ENCODE assay signal across 23 cellular contexts in the genomic region with DNA sequence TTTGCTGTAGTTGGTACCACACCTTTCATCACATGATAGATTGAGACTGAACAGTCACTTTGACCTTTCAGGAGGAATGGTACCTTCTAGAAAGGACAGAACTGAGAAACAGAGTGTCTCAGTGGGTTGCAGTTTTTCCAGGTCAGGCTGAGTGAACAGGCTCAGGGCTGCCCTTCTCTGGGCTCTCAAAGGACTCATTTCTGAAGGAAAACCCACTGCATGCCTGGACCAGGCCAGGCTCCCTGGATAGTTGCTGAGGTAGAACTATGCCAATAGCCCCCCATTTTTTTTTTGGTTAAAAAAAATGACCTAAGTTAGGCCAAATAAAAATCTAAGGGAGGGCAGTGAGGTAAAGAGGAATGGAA.
A peak's percentile ranks its signal among the peaks of the same experiment; 100 is the strongest.
DNase-seq lines count a peak whose midpoint lies in the region; ATAC-seq and TF ChIP-seq lines count a peak whose summit lies in the region.
"Had no signal": no experiment of that assay in that cellular context is flagged by ENCODE, and none has a peak within 500 bp of the region (broad histone marks: within the 10 kb centered on the region; RNA-seq: fewer than 3 reads in every experiment).

No MANE protein-coding gene starts in this region.

- H3K9me3 ChIP-seq in colonic mucosa: no peaks in the 10 kb centered on the region
- H3K9me3 ChIP-seq: body of pancreas, lower lobe of right lung, upper lobe of left lung had no signal

- peaks cover 4% of the 10 kb centered on the region for H3K4me1 ChIP-seq in colonic mucosa
- H3K4me1 ChIP-seq: body of pancreas, lower lobe of right lung, upper lobe of left lung had no signal

- ATAC-seq in HG03175 (IDR thresholded peaks at IDR 0.05; ENCODE audit: unreplicated experiment): peak; percentile 8
- ATAC-seq: activated CD4-positive, CD25-positive, alpha-beta regulatory T cell treated with anti-CD3 and anti-CD28 coated beads, Interleukin-2, amount 50 U/mL, for 24 hours; activated CD8-positive, alpha-beta T cell treated with anti-CD3 and anti-CD28 coated beads, Interleukin-2, amount 10 ng/mL, durations not matched to agents 7 days and 5 days had no signal

- H3K9ac ChIP-seq in colonic mucosa (ENCODE audit: low read depth in 2 of 2, low read length in 2 of 2): no peak overlapping the region

- TF ChIP-seq CTCF in colonic mucosa (IDR thresholded peaks at IDR 0.05) (peak; percentile 10), GM10248 (IDR thresholded peaks at IDR 0.05; ENCODE audit: control extremely low read depth, extremely low read depth, low read depth, missing control alignments) (no peak)

- H3K27me3 ChIP-seq in colonic mucosa: no peaks in the 10 kb centered on the region
- H3K27me3 ChIP-seq: body of pancreas, upper lobe of left lung had no signal

- H3K36me3 Mint-ChIP-seq in activated CD4-positive, alpha-beta T cell treated with anti-CD3 and anti-CD28 coated beads, Interleukin-2, amount 10 ng/mL, durations not matched to agents 24 days and 14 days (ENCODE audit: low read depth): peaks cover 10% of the 10 kb centered on the region
- peaks cover 13% of the 10 kb centered on the region for H3K36me3 Mint-ChIP-seq in activated CD4-positive, alpha-beta T cell treated with anti-CD3 and anti-CD28 coated beads, Interleukin-2, amount 10 ng/mL, durations not matched to agents 7 days and 5 days (ENCODE audit: low read depth)

- peaks cover 4% of the 10 kb centered on the region for H3K9me3 Mint-ChIP-seq in activated CD4-positive, alpha-beta T cell treated with anti-CD3 and anti-CD28 coated beads, Interleukin-2, amount 10 ng/mL, durations not matched to agents 24 days and 14 days
- H3K9me3 Mint-ChIP-seq in activated CD4-positive, alpha-beta T cell treated with anti-CD3 and anti-CD28 coated beads, Interleukin-2, amount 10 ng/mL, durations not matched to agents 7 days and 5 days: peaks cover 3% of the 10 kb centered on the region
- H3K9me3 Mint-ChIP-seq: endodermal cell had no signal

- no peak overlapping the region for H3K4me3 ChIP-seq in colonic mucosa
- H3K4me3 ChIP-seq in skin epidermis: no peak overlapping the region
- H3K4me3 ChIP-seq: body of pancreas, lower lobe of right lung, upper lobe of left lung had no signal

- H3K36me3 ChIP-seq in colonic mucosa: no peaks in the 10 kb centered on the region
- H3K36me3 ChIP-seq: lower lobe of right lung, upper lobe of left lung had no signal

- POLR2A ChIA-PET in activated CD4-positive, alpha-beta T cell treated with anti-CD3 and anti-CD28 coated beads, Interleukin-2, amount 10 ng/mL, durations not matched to agents 7 days and 5 days (lab: Charles Lee): no interaction called here
- POLR2A ChIA-PET in GM10248 (lab: Yijun Ruan, JAX): no interaction called here

- H3K4me3 Mint-ChIP-seq in activated CD4-positive, alpha-beta T cell treated with anti-CD3 and anti-CD28 coated beads, Interleukin-2, amount 10 ng/mL, durations not matched to agents 24 days and 14 days: no peak overlapping the region
- H3K4me3 Mint-ChIP-seq in activated CD4-positive, alpha-beta T cell treated with anti-CD3 and anti-CD28 coated beads, Interleukin-2, amount 10 ng/mL, durations not matched to agents 7 days and 5 days: no peak overlapping the region
- H3K4me3 Mint-ChIP-seq: activated CD8-positive, alpha-beta T cell treated with anti-CD3 and anti-CD28 coated beads, Interleukin-2, amount 10 ng/mL, durations not matched to agents 7 days and 5 days; endodermal cell; neural crest cell had no signal

- CTCF ChIA-PET in activated CD4-positive, alpha-beta T cell treated with anti-CD3 and anti-CD28 coated beads, Interleukin-2, amount 10 ng/mL, durations not matched to agents 7 days and 5 days (lab: Charles Lee): interaction anchor here (0.6 to 2.5 kb wide), 8 partner anchors 39 to 260 kb away, joined by 3 to 16 read pairs (median 4); no protein-coding TSS in a partner anchor
- CTCF ChIA-PET in GM10248 (lab: Yijun Ruan, JAX): interaction anchor here (0.8 to 4.9 kb wide), 45 partner anchors 8 to 306 kb away, joined by 3 to 85 read pairs (median 4); partner anchors contain the start of gene EGLN3

- peaks cover 2% of the 10 kb centered on the region for H3K27me3 Mint-ChIP-seq in activated CD4-positive, alpha-beta T cell treated with anti-CD3 and anti-CD28 coated beads, Interleukin-2, amount 10 ng/mL, durations not matched to agents 24 days and 14 days
- H3K27me3 Mint-ChIP-seq in activated CD4-positive, alpha-beta T cell treated with anti-CD3 and anti-CD28 coated beads, Interleukin-2, amount 10 ng/mL, durations not matched to agents 7 days and 5 days: peaks cover 1% of the 10 kb centered on the region

- H3K27ac ChIP-seq in colonic mucosa (no peak overlapping the region), skin epidermis (peak overlapping the region in 14 of 21 experiments; percentile 4 to 72 (median 36))
- H3K27ac ChIP-seq: body of pancreas, lower lobe of right lung, upper lobe of left lung had no signal

- intact Hi-C loops in activated CD4-positive, alpha-beta T cell treated with anti-CD3 and anti-CD28 coated beads, Interleukin-2, amount 10 ng/mL, durations not matched to agents 24 days and 14 days (cut with micrococcal nuclease): loop anchor here (1.0 to 10.0 kb wide), 5 partner anchors 54 to 260 kb away; partner anchors contain the start of gene EGLN3
- intact Hi-C loops in colonic mucosa (cut with DNase I): loop anchor here (10.0 kb wide), 1 partner anchor 206 kb away; no protein-coding TSS in a partner anchor

- no peak for DNase-seq in activated CD4-positive, alpha-beta T cell treated with anti-CD3 and anti-CD28 coated beads, Interleukin-2, amount 10 ng/mL, durations not matched to agents 24 days and 14 days
- DNase-seq in activated CD4-positive, alpha-beta T cell treated with anti-CD3 and anti-CD28 coated beads, Interleukin-2, amount 10 ng/mL, durations not matched to agents 7 days and 5 days: no peak
- no peak for DNase-seq in colonic mucosa
- no peak for DNase-seq in GM10248 (ENCODE audit: extremely low spot score)
- no peak for DNase-seq in COLO829 (ENCODE audit: low spot score)
- no peak for DNase-seq in RPMI8226
- DNase-seq: activated gamma-delta T cell, activated T-cell treated with anti-CD3 and anti-CD28 coated beads for 4 hours, AML-193, DMS79, lower lobe of right lung, NCI-H1105 treated with DMSO at 0.1 percent for 48 hours, NCI-H2081, NCI-H345, SW 1271, upper lobe of left lung had no signal

- H3K4me1 Mint-ChIP-seq in activated CD4-positive, alpha-beta T cell treated with anti-CD3 and anti-CD28 coated beads, Interleukin-2, amount 10 ng/mL, durations not matched to agents 24 days and 14 days: peaks cover 36% of the 10 kb centered on the region
- peaks cover 40% of the 10 kb centered on the region for H3K4me1 Mint-ChIP-seq in activated CD4-positive, alpha-beta T cell treated with anti-CD3 and anti-CD28 coated beads, Interleukin-2, amount 10 ng/mL, durations not matched to agents 7 days and 5 days

- peak overlapping the region; percentile 12 for H3K27ac Mint-ChIP-seq in activated CD4-positive, alpha-beta T cell treated with anti-CD3 and anti-CD28 coated beads, Interleukin-2, amount 10 ng/mL, durations not matched to agents 24 days and 14 days
- H3K27ac Mint-ChIP-seq in activated CD4-positive, alpha-beta T cell treated with anti-CD3 and anti-CD28 coated beads, Interleukin-2, amount 10 ng/mL, durations not matched to agents 7 days and 5 days: no peak overlapping the region
- H3K27ac Mint-ChIP-seq: endodermal cell had no signal
